In genomic region chr4:75848191-75848760, GRCh38 we compare ENCODE assay signal across 9 cellular contexts. TPM values are rescaled to one million over a fixed set of nuclear protein-coding genes. Genes with fewer than 3 reads are reported as not detected.
DNase-seq lines count a peak whose midpoint lies in the region; ATAC-seq and TF ChIP-seq lines count a peak whose summit lies in the region.
"Not testable (repeated sequence)": the region's sequence is repeated elsewhere in the genome, so short reads cannot be mapped to it uniquely, and the experiment has no call there.
"Had no signal": no experiment of that assay in that cellular context is flagged by ENCODE, and none has a peak within 500 bp of the region (broad histone marks: within the 10 kb centered on the region; RNA-seq: fewer than 3 reads in every experiment).

No MANE protein-coding gene starts in this region.

- H3K4me3 Mint-ChIP-seq in activated T-helper 17 cell treated with anti-CD3 and anti-CD28 coated beads, Interleukin-2, amount 50 U/mL, for 72 hours: peak overlapping the region; percentile 16
- H3K4me3 Mint-ChIP-seq in naive thymus-derived CD4-positive, alpha-beta T cell: not testable (repeated sequence)

- H3K9me3 ChIP-seq in Peyer's patch; naive thymus-derived CD4-positive, alpha-beta T cell (ENCODE audit: control insufficient read depth in 2 of 3, low read length in 3 of 3); upper lobe of left lung: not testable (repeated sequence)

- not testable (repeated sequence) for H3K27me3 ChIP-seq in Peyer's patch; naive thymus-derived CD4-positive, alpha-beta T cell (ENCODE audit: control insufficient read depth in 2 of 2, insufficient read depth in 2 of 2, low read length in 2 of 2); upper lobe of left lung

- not testable (repeated sequence) for TF ChIP-seq POLR2A in Peyer's patch (IDR thresholded peaks at IDR 0.05); upper lobe of left lung (IDR thresholded peaks at IDR 0.05)

- WGBS in upper lobe of left lung, 2 donors: 19 to 26% methylated on average over 14 of the region's 14 CpGs

- peak; percentile 49 for DNase-seq in GDM1 (lab: John Stamatoyannopoulos, UW)
- peak; percentile 87 for DNase-seq in HFF-Myc (ENCODE audit: extremely low read depth, low read depth)
- DNase-seq in NCI-H1092 treated with DMSO at 0.1 percent for 48 hours (lab: John Stamatoyannopoulos, UW): peak; percentile 60
- peak in 1 of 3 donors; percentile 56 for DNase-seq in Peyer's patch
- peak; percentile 85 for DNase-seq in fibroblast of the conjunctiva (ENCODE audit: low read depth)
- peak in 8 of 9 donors; percentile 10 to 57 (median 37) for DNase-seq in naive thymus-derived CD4-positive, alpha-beta T cell
- DNase-seq in upper lobe of left lung: peak in 1 of 2 donors; percentile 56

- peak; percentile 61 for TF ChIP-seq CTCF in HFF-Myc (IDR thresholded peaks at IDR 0.05; ENCODE audit: low read depth, low read length, missing control alignments)
- peak in 5 of 6 experiments; percentile 16 to 70 (median 59) for TF ChIP-seq CTCF in Peyer's patch (IDR thresholded peaks at IDR 0.05)
- peak in 5 of 6 experiments; percentile 39 to 56 (median 49) for TF ChIP-seq CTCF in upper lobe of left lung (IDR thresholded peaks at IDR 0.05)

- H3K9me3 Mint-ChIP-seq in activated T-helper 17 cell treated with anti-CD3 and anti-CD28 coated beads, Interleukin-2, amount 50 U/mL, for 72 hours; naive thymus-derived CD4-positive, alpha-beta T cell: not testable (repeated sequence)

- peak; percentile 78 for ATAC-seq in activated T-helper 17 cell treated with anti-CD3 and anti-CD28 coated beads, Interleukin-2, amount 50 U/mL, for 72 hours (replicated peaks)
- ATAC-seq in naive thymus-derived CD4-positive, alpha-beta T cell: peak; percentile 91
- ATAC-seq in upper lobe of left lung (ENCODE audit: low FRiP score in 2 of 2): peak; percentile 90 to 92

- H3K4me1 ChIP-seq in Peyer's patch; naive thymus-derived CD4-positive, alpha-beta T cell (ENCODE audit: control insufficient read depth in 2 of 2, insufficient read depth in 2 of 2, low read length in 2 of 2): not testable (repeated sequence)
- H3K4me1 ChIP-seq in upper lobe of left lung: peaks cover 0 to 16% (median 7%) of the 10 kb centered on the region in 4 donors

- CTCF ChIA-PET in naive thymus-derived CD4-positive, alpha-beta T cell (lab: Charles Lee): interaction anchor here (0.6 to 1.5 kb wide), 11 partner anchors 8 to 974 kb away, joined by 3 to 7 read pairs (median 4); no protein-coding TSS in a partner anchor

- not testable (repeated sequence) for H3K4me1 Mint-ChIP-seq in activated T-helper 17 cell treated with anti-CD3 and anti-CD28 coated beads, Interleukin-2, amount 50 U/mL, for 72 hours
- peaks cover 0 to 27% (median 0%) of the 10 kb centered on the region in 7 donors for H3K4me1 Mint-ChIP-seq in naive thymus-derived CD4-positive, alpha-beta T cell

- H3K27me3 Mint-ChIP-seq in activated T-helper 17 cell treated with anti-CD3 and anti-CD28 coated beads, Interleukin-2, amount 50 U/mL, for 72 hours: not testable (repeated sequence)
- peaks cover 4 to 10% (median 6%) of the 10 kb centered on the region in 5 donors for H3K27me3 Mint-ChIP-seq in naive thymus-derived CD4-positive, alpha-beta T cell

- H3K27ac ChIP-seq in Peyer's patch; naive thymus-derived CD4-positive, alpha-beta T cell (ENCODE audit: low read depth, low read length); upper lobe of left lung: not testable (repeated sequence)

- TF ChIP-seq EP300 in upper lobe of left lung (IDR thresholded peaks at IDR 0.05): not testable (repeated sequence)

- H3K36me3 ChIP-seq in Peyer's patch; naive thymus-derived CD4-positive, alpha-beta T cell (ENCODE audit: control insufficient read depth in 2 of 3, insufficient read depth in 3 of 3, low read length in 3 of 3); upper lobe of left lung: not testable (repeated sequence)

- not testable (repeated sequence) for H3K4me3 ChIP-seq in HFF-Myc (replicated peaks; ENCODE audit: low read depth, low read length); Peyer's patch; naive thymus-derived CD4-positive, alpha-beta T cell (ENCODE audit: low read length); upper lobe of left lung

- peak overlapping the region; percentile 60 for H3K27ac Mint-ChIP-seq in activated T-helper 17 cell treated with anti-CD3 and anti-CD28 coated beads, Interleukin-2, amount 50 U/mL, for 72 hours
- not testable (repeated sequence) for H3K27ac Mint-ChIP-seq in naive thymus-derived CD4-positive, alpha-beta T cell

- intact Hi-C loops in naive thymus-derived CD4-positive, alpha-beta T cell (cut with micrococcal nuclease): loop anchor here (1.0 to 10.0 kb wide), 6 partner anchors 126 to 974 kb away; partner anchors contain the start of genes CDKL2 (in 1 of the 2) and USO1 (in 1 of the 2)

- not testable (repeated sequence) for H3K36me3 Mint-ChIP-seq in activated T-helper 17 cell treated with anti-CD3 and anti-CD28 coated beads, Interleukin-2, amount 50 U/mL, for 72 hours (ENCODE audit: low read depth); naive thymus-derived CD4-positive, alpha-beta T cell

- POLR2A ChIA-PET in naive thymus-derived CD4-positive, alpha-beta T cell (lab: Charles Lee): not testable (repeated sequence)

RNA-seq across cellular contexts. Expression of gene PPEF2, which starts 54.0 kb away (rescaled TPM):
- total RNA-seq in Peyer's patch: under 1 TPM in 1 of 4 donors, not detected in 3; 0.54 TPM
- total RNA-seq in activated T-helper 17 cell treated with anti-CD3 and anti-CD28 coated beads, Interleukin-2, amount 50 U/mL, for 72 hours: under 1 TPM in 1 of 2 donors, not detected in 1; 0.24 TPM
- total RNA-seq in naive thymus-derived CD4-positive, alpha-beta T cell: 1 to 10 TPM in 2 of 5 experiments, under 1 TPM in 3; 0.07 to 1.5 (median 0.17) TPM
- polyA plus RNA-seq in naive thymus-derived CD4-positive, alpha-beta T cell: not detected
- not detected for total RNA-seq in upper lobe of left lung
- total RNA-seq: cardiac septum had no signal
